In the genomic region with DNA sequence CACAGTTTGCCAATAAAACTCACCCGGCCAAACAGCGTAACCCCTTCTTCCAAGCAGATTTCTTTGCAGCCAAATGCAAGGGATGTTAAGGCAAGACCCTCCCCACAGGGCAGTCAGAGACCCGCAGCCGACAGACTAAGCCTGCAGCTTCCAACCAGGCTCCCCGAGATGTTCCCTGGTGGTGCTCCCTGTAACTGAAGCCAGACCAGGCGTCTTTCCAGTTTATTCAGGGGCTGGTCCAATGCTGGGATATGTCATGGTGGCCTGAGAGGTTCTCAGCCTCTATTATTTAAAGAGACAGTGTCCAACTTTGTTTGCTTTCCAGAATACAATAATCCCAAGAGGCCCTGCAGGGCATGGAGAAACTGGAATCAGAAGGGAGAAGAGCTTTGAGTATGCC, we compare ENCODE assay signal across 11 cellular contexts. TPM values are rescaled to one million over a fixed set of nuclear protein-coding genes. Genes with fewer than 3 reads are reported as not detected.
DNase-seq lines count a peak whose midpoint lies in the region; ATAC-seq and TF ChIP-seq lines count a peak whose summit lies in the region.
"Had no signal": no experiment of that assay in that cellular context is flagged by ENCODE, and none has a peak within 500 bp of the region (broad histone marks: within the 10 kb centered on the region; RNA-seq: fewer than 3 reads in every experiment).

A gene (minus strand): TSS at position 196 of the 400 bp plus-strand sequence. CDS start 4,599 bp downstream, outside the sequence.

- no peaks in the 10 kb centered on the region for H3K9me3 ChIP-seq in PC-3 (ENCODE audit: low read length)
- H3K9me3 ChIP-seq in fibroblast of lung (ENCODE audit: control insufficient read depth, insufficient read depth, low read depth, low read length): no peaks in the 10 kb centered on the region
- H3K9me3 ChIP-seq in muscle layer of colon (ENCODE audit: low read length): no peaks in the 10 kb centered on the region
- H3K9me3 ChIP-seq in tibial artery: no peaks in the 10 kb centered on the region
- no peaks in the 10 kb centered on the region for H3K9me3 ChIP-seq in right lobe of liver

- no peaks in the 10 kb centered on the region for H3K9me2 ChIP-seq in PC-3 (replicated peaks; ENCODE audit: low read length)

- TF ChIP-seq POLR2A in right lobe of liver (IDR thresholded peaks at IDR 0.05): no peak

- H2AFZ ChIP-seq in PC-3 (ENCODE audit: low read length) (no peak within 1 kb of the TSS), fibroblast of lung (ENCODE audit: low read length) (no peak within 1 kb of the TSS)

- H3K27me3 ChIP-seq in PC-3 (ENCODE audit: low read length) (no peaks in the 10 kb centered on the region), fibroblast of lung (ENCODE audit: control insufficient read depth, insufficient read depth, low read length) (peaks cover 5% of the 10 kb centered on the region), muscle layer of colon (ENCODE audit: control insufficient read depth in 1 of 2, insufficient read depth in 2 of 2, low read length in 2 of 2) (no peaks in the 10 kb centered on the region), tibial artery (no peaks in the 10 kb centered on the region), right lobe of liver (no peaks in the 10 kb centered on the region)

- peak within 1 kb of the TSS; percentile 98 for H3K9ac ChIP-seq in PC-3 (ENCODE audit: low read length)
- H3K9ac ChIP-seq in fibroblast of lung (ENCODE audit: insufficient read depth, low read length): no peak within 1 kb of the TSS
- H3K9ac ChIP-seq in muscle layer of colon (ENCODE audit: low read length): peak within 1 kb of the TSS; percentile 14

- H3K79me2 ChIP-seq in PC-3 (ENCODE audit: low read length) (peaks cover 18% of the 10 kb centered on the region), fibroblast of lung (ENCODE audit: control insufficient read depth, insufficient read depth, low read length) (peaks cover 15% of the 10 kb centered on the region)

- peak within 1 kb of the TSS; percentile 97 for H3K4me2 ChIP-seq in PC-3 (ENCODE audit: low read length)
- peak within 1 kb of the TSS; percentile 52 for H3K4me2 ChIP-seq in fibroblast of lung (ENCODE audit: extremely low read depth, insufficient read depth, low read length)

- H3K4me1 ChIP-seq in PC-3 (ENCODE audit: insufficient read depth, low read length) (peaks cover 39% of the 10 kb centered on the region), fibroblast of lung (ENCODE audit: control insufficient read depth, extremely low read depth, insufficient read depth, low read length) (no peaks in the 10 kb centered on the region), muscle layer of colon (ENCODE audit: insufficient read depth, low read length) (peaks cover 20% of the 10 kb centered on the region), tibial artery (peaks cover 0 to 10% (median 3%) of the 10 kb centered on the region in 4 donors), right lobe of liver (peaks cover 0 to 7% (median 0%) of the 10 kb centered on the region in 4 donors)

- no TSS peak for BruUV-seq in PC-3 (replicated peaks; lab: Mats Ljungman, UMichigan)

- CTCF ChIA-PET in PC-3 (lab: Charles Lee): no interaction called here

- H3F3A ChIP-seq in PC-3 (ENCODE audit: low read length, unreplicated experiment): no peaks in the 10 kb centered on the region

- DNase-seq in PC-3: peak; percentile 14
- DNase-seq in fibroblast of lung (ENCODE audit: low read depth in 2 of 2): peak in 1 of 2 donors; percentile 44
- DNase-seq in tibial artery: peak in 1 of 2 donors; percentile 72
- DNase-seq in right lobe of liver: no peak
- no peak for DNase-seq in stimulated activated CD4-positive, alpha-beta T cell treated with anti-CD3 and anti-CD28 coated beads, Interleukin-2, amount 100 ng/mL, for 48 hours
- no peak for DNase-seq in activated T-cell treated with anti-CD3 and anti-CD28 coated beads, Interleukin-2, amount 50 U/mL, for 1 hour
- DNase-seq in stimulated activated CD4-positive, alpha-beta T cell treated with anti-CD3 and anti-CD28 coated beads, Interleukin-4, amount 100 ng/mL, for 1 hour: no peak
- DNase-seq: activated CD8-positive, alpha-beta memory T cell treated with anti-CD3 and anti-CD28 coated beads for 24 hours; DND-41; trophoblast cell had no signal

- intact Hi-C loops in PC-3 (cut with micrococcal nuclease) (no loop called here), tibial artery (cut with DNase I; ENCODE audit: low total_unique reads) (no loop called here), right lobe of liver (cut with DNase I) (loop anchor here in 1 of 2 donors (10.0 kb wide), 1 partner anchor 240 kb away; no protein-coding TSS in a partner anchor)

- ATAC-seq in PC-3 (no peak), right lobe of liver (no peak)

- H3K4me3 ChIP-seq in PC-3 (ENCODE audit: low read length): peak within 1 kb of the TSS; percentile 90
- H3K4me3 ChIP-seq in fibroblast of lung (replicated peaks in 1 of 4; ENCODE audit: control extremely low read depth in 1 of 4, insufficient read depth in 1 of 4, low read depth in 3 of 4, low read length in 4 of 4): peak within 1 kb of the TSS; percentile 21 to 79 (median 48)
- peak within 1 kb of the TSS; percentile 29 to 97 for H3K4me3 ChIP-seq in muscle layer of colon (ENCODE audit: low read depth in 1 of 2, low read length in 2 of 2)
- H3K4me3 ChIP-seq in tibial artery: peak within 1 kb of the TSS; percentile 74 to 88
- H3K4me3 ChIP-seq in right lobe of liver: no peak within 1 kb of the TSS

- no peaks in the 10 kb centered on the region for H4K20me1 ChIP-seq in PC-3 (ENCODE audit: low read length)
- no peaks in the 10 kb centered on the region for H4K20me1 ChIP-seq in fibroblast of lung (ENCODE audit: control insufficient read depth, extremely low read depth, insufficient read depth, low read length)

- H3K36me3 ChIP-seq in PC-3 (ENCODE audit: low read depth, low read length): no peaks in the 10 kb centered on the region
- H3K36me3 ChIP-seq in fibroblast of lung (ENCODE audit: control insufficient read depth, insufficient read depth, low read length): no peaks in the 10 kb centered on the region
- H3K36me3 ChIP-seq in muscle layer of colon (ENCODE audit: insufficient read depth, low read length): peaks cover under 1% of the 10 kb centered on the region
- H3K36me3 ChIP-seq in tibial artery: no peaks in the 10 kb centered on the region
- H3K36me3 ChIP-seq in right lobe of liver: no peaks in the 10 kb centered on the region

- no peak for TF ChIP-seq CTCF in PC-3 (conservative IDR thresholded peaks at IDR 0.05; ENCODE audit: low read depth, low read length)
- peak; percentile 15 to 19 for TF ChIP-seq CTCF in fibroblast of lung (conservative IDR thresholded peaks at IDR 0.05 in 1 of 2, IDR thresholded peaks at IDR 0.05 in 1 of 2; ENCODE audit: low read depth in 1 of 2, low read length in 2 of 2)
- peak in 1 of 2 experiments; percentile 14 for TF ChIP-seq CTCF in tibial artery (IDR thresholded peaks at IDR 0.05)
- no peak for TF ChIP-seq CTCF in right lobe of liver (IDR thresholded peaks at IDR 0.05)

- peak within 1 kb of the TSS; percentile 95 for H3K27ac ChIP-seq in PC-3 (ENCODE audit: low read length)
- H3K27ac ChIP-seq in fibroblast of lung (ENCODE audit: insufficient read depth, low read length): no peak within 1 kb of the TSS
- H3K27ac ChIP-seq in muscle layer of colon (ENCODE audit: low read depth, low read length): peak within 1 kb of the TSS; percentile 100
- peak within 1 kb of the TSS in 1 of 2 donors; percentile 99 for H3K27ac ChIP-seq in tibial artery
- no peak within 1 kb of the TSS for H3K27ac ChIP-seq in right lobe of liver

- WGBS in right lobe of liver (ENCODE audit: insufficient coverage, low coverage, low lambda C conversion rate, missing lambda C conversion rate): 78% methylated on average over 3 of the region's 6 CpGs

- POLR2A ChIA-PET in PC-3 (lab: Charles Lee; ENCODE audit: unreplicated experiment): no interaction called here

RNA-seq across cellular contexts. Expression of the gene that starts here (rescaled TPM):
- total RNA-seq in PC-3 (2014; rRNA removed): 51.0 and 51.1 TPM in 2 replicates
- 74.0 and 99.1 TPM in 2 replicates for total RNA-seq in fibroblast of lung
- 191 and 269 TPM in 2 replicates for polyA plus RNA-seq in fibroblast of lung
- polyA plus RNA-seq in fibroblast of lung (2012): 97.4 and 142 TPM in 2 replicates
- 469 and 573 TPM in 2 replicates for polyA minus RNA-seq in fibroblast of lung (ENCODE audit: low replicate concordance)
- total RNA-seq in right lobe of liver: 1 to 10 TPM; 3.0 to 9.2 (median 6.9) TPM

Comparison
In these comparisons a context has a peak if more than half of its experiments do, and no peak if none do; other contexts are left out.
1. H3K27ac ChIP-seq: peak in PC-3 (single experiment) and muscle layer of colon (single experiment); none in fibroblast of lung (single experiment) and right lobe of liver (0 of 3).
2. H3K4me3 ChIP-seq: peak in PC-3 (single experiment), fibroblast of lung (4 of 4), muscle layer of colon (2 of 2) and tibial artery (2 of 2); none in right lobe of liver (0 of 3).
3. CTCF ChIP-seq: peak in fibroblast of lung (2 of 2); none in PC-3 (single experiment) and right lobe of liver (0 of 4).